Comparison of ENCODE assay signal across 17 cellular contexts in genomic region chr20:58751956-58752355, GRCh38. TPM values are rescaled to one million over a fixed set of nuclear protein-coding genes. Genes with fewer than 3 reads are reported as not detected.
DNase-seq lines count a peak whose midpoint lies in the region; ATAC-seq and TF ChIP-seq lines count a peak whose summit lies in the region.
"Had no signal": no experiment of that assay in that cellular context is flagged by ENCODE, and none has a peak within 500 bp of the region (broad histone marks: within the 10 kb centered on the region; RNA-seq: fewer than 3 reads in every experiment).

No MANE protein-coding gene starts in this region.

- H3K4me1 Mint-ChIP-seq in activated CD4-positive, alpha-beta T cell treated with anti-CD3 and anti-CD28 coated beads, Interleukin-2, amount 10 ng/mL, durations not matched to agents 24 days and 14 days, result no peaks in the 10 kb centered on the region
- H3K4me1 Mint-ChIP-seq in stimulated activated effector memory CD8-positive, alpha-beta T cell treated with anti-CD3 and anti-CD28 coated beads, Interleukin-12 subunit alpha, Interleukin-12 subunit beta, amount 100 ng/mL, for 72 hours, result no peaks in the 10 kb centered on the region
- H3K4me1 Mint-ChIP-seq: CD8-positive, alpha-beta memory T cell had no signal

- intact Hi-C loops in activated CD4-positive, alpha-beta T cell treated with anti-CD3 and anti-CD28 coated beads, Interleukin-2, amount 10 ng/mL, durations not matched to agents 24 days and 14 days (cut with micrococcal nuclease), result no loop called here
- intact Hi-C loops in esophagus muscularis mucosa (cut with DNase I), result no loop called here

- peaks cover 0 to 51% (median 0%) of the 10 kb centered on the region in 4 donors for H3K27me3 ChIP-seq in esophagus muscularis mucosa
- H3K27me3 ChIP-seq: BLaER1 had no signal

- no peak for TF ChIP-seq CTCF in esophagus muscularis mucosa (IDR thresholded peaks at IDR 0.05)

- H3K36me3 ChIP-seq in esophagus muscularis mucosa, result no peaks in the 10 kb centered on the region
- H3K36me3 ChIP-seq: BLaER1, HAP-1 had no signal

- H3K27me3 Mint-ChIP-seq in activated CD4-positive, alpha-beta T cell treated with anti-CD3 and anti-CD28 coated beads, Interleukin-2, amount 10 ng/mL, durations not matched to agents 24 days and 14 days, result peaks cover 20% of the 10 kb centered on the region

- no peaks in the 10 kb centered on the region for H3K36me3 Mint-ChIP-seq in activated CD4-positive, alpha-beta T cell treated with anti-CD3 and anti-CD28 coated beads, Interleukin-2, amount 10 ng/mL, durations not matched to agents 24 days and 14 days (ENCODE audit: low read depth)
- H3K36me3 Mint-ChIP-seq in stimulated activated effector memory CD8-positive, alpha-beta T cell treated with anti-CD3 and anti-CD28 coated beads, Interleukin-12 subunit alpha, Interleukin-12 subunit beta, amount 100 ng/mL, for 72 hours, result no peaks in the 10 kb centered on the region
- H3K36me3 Mint-ChIP-seq: CD8-positive, alpha-beta memory T cell had no signal

- TF ChIP-seq EP300 in esophagus muscularis mucosa (IDR thresholded peaks at IDR 0.05), result no peak

- H3K4me1 ChIP-seq in esophagus muscularis mucosa, result no peaks in the 10 kb centered on the region
- H3K4me1 ChIP-seq: Caco-2, HAP-1 had no signal

- no peak overlapping the region for H3K4me3 ChIP-seq in esophagus muscularis mucosa
- H3K4me3 ChIP-seq: BLaER1, HAP-1 had no signal

- H3K4me3 Mint-ChIP-seq in activated CD4-positive, alpha-beta T cell treated with anti-CD3 and anti-CD28 coated beads, Interleukin-2, amount 10 ng/mL, durations not matched to agents 24 days and 14 days, result no peak overlapping the region
- no peak overlapping the region for H3K4me3 Mint-ChIP-seq in stimulated activated effector memory CD8-positive, alpha-beta T cell treated with anti-CD3 and anti-CD28 coated beads, Interleukin-12 subunit alpha, Interleukin-12 subunit beta, amount 100 ng/mL, for 72 hours
- H3K4me3 Mint-ChIP-seq: CD8-positive, alpha-beta memory T cell had no signal

- no peak for TF ChIP-seq POLR2A in esophagus muscularis mucosa (IDR thresholded peaks at IDR 0.05; ENCODE audit: low read depth)

- ATAC-seq in stimulated activated effector memory CD8-positive, alpha-beta T cell treated with anti-CD3 and anti-CD28 coated beads, Interleukin-12 subunit alpha, Interleukin-12 subunit beta, amount 100 ng/mL, for 72 hours, result no peak
- ATAC-seq in GM19463 (IDR thresholded peaks at IDR 0.05; ENCODE audit: unreplicated experiment) (no peak), HG03280 (IDR thresholded peaks at IDR 0.05; ENCODE audit: unreplicated experiment) (no peak), GM18861 (IDR thresholded peaks at IDR 0.05; ENCODE audit: unreplicated experiment) (no peak)

- no peak overlapping the region for H3K27ac ChIP-seq in esophagus muscularis mucosa (replicated peaks in 1 of 4)
- H3K27ac ChIP-seq: 22Rv1, BLaER1 had no signal

- peak; percentile 40 for DNase-seq in activated CD4-positive, alpha-beta T cell treated with anti-CD3 and anti-CD28 coated beads, Interleukin-2, amount 10 ng/mL, durations not matched to agents 24 days and 14 days
- no peak for DNase-seq in activated CD4-positive, alpha-beta T cell treated with anti-CD3 and anti-CD28 coated beads for 1 hour
- DNase-seq in D341Med (ENCODE audit: low spot score), result peak; percentile 12
- DNase-seq in esophagus muscularis mucosa (ENCODE audit: extremely low spot score), result peak; percentile 85
- DNase-seq in stimulated activated effector memory CD8-positive, alpha-beta T cell treated with anti-CD3 and anti-CD28 coated beads, Interleukin-12 subunit alpha, Interleukin-12 subunit beta, amount 100 ng/mL, for 72 hours (ENCODE audit: low spot score in 2 of 2), result no peak
- DNase-seq: AML-193; Caco-2; CD8-positive, alpha-beta memory T cell; DMS53; GF-D8; GOT3 had no signal

- H3K27ac Mint-ChIP-seq in activated CD4-positive, alpha-beta T cell treated with anti-CD3 and anti-CD28 coated beads, Interleukin-2, amount 10 ng/mL, durations not matched to agents 24 days and 14 days, result no peak overlapping the region
- H3K27ac Mint-ChIP-seq in stimulated activated effector memory CD8-positive, alpha-beta T cell treated with anti-CD3 and anti-CD28 coated beads, Interleukin-12 subunit alpha, Interleukin-12 subunit beta, amount 100 ng/mL, for 72 hours, result peak overlapping the region; percentile 26
- H3K27ac Mint-ChIP-seq: CD8-positive, alpha-beta memory T cell had no signal

- no peaks in the 10 kb centered on the region for H3K9me3 ChIP-seq in esophagus muscularis mucosa
- H3K9me3 ChIP-seq: BLaER1, HAP-1 had no signal

- 85% methylated on average over 10 of the region's 10 CpGs for WGBS in esophagus muscularis mucosa

- no peaks in the 10 kb centered on the region for H3K9me3 Mint-ChIP-seq in activated CD4-positive, alpha-beta T cell treated with anti-CD3 and anti-CD28 coated beads, Interleukin-2, amount 10 ng/mL, durations not matched to agents 24 days and 14 days
- no peaks in the 10 kb centered on the region for H3K9me3 Mint-ChIP-seq in stimulated activated effector memory CD8-positive, alpha-beta T cell treated with anti-CD3 and anti-CD28 coated beads, Interleukin-12 subunit alpha, Interleukin-12 subunit beta, amount 100 ng/mL, for 72 hours
- H3K9me3 Mint-ChIP-seq: CD8-positive, alpha-beta memory T cell had no signal

RNA-seq across cellular contexts. Expression of gene NPEPL1, which starts 59.4 kb away (rescaled TPM):
- 22.3 and 23.1 TPM in 2 replicates for total RNA-seq in activated CD4-positive, alpha-beta T cell treated with anti-CD3 and anti-CD28 coated beads, Interleukin-2, amount 10 ng/mL, durations not matched to agents 24 days and 14 days
- total RNA-seq in esophagus muscularis mucosa, result 10 to 100 TPM; 29.0 to 59.0 (median 50.5) TPM

Comparison
In these comparisons a context has a peak if more than half of its experiments do, and no peak if none do; other contexts are left out.
1. DNase-seq: peak in activated CD4-positive, alpha-beta T cell treated with anti-CD3 and anti-CD28 coated beads, Interleukin-2, amount 10 ng/mL, durations not matched to agents 24 days and 14 days (single experiment), D341Med (single experiment) and esophagus muscularis mucosa (single experiment); none in activated CD4-positive, alpha-beta T cell treated with anti-CD3 and anti-CD28 coated beads for 1 hour (single experiment) and stimulated activated effector memory CD8-positive, alpha-beta T cell treated with anti-CD3 and anti-CD28 coated beads, Interleukin-12 subunit alpha, Interleukin-12 subunit beta, amount 100 ng/mL, for 72 hours (0 of 2).